21 cellular contexts compared by ENCODE assay signal in genomic region chr12:109912790-109913189, GRCh38.
"Had no signal": no experiment of that assay in that cellular context is flagged by ENCODE, and none has a peak within 500 bp of the region (broad histone marks: within the 10 kb centered on the region; RNA-seq: fewer than 3 reads in every experiment).

No MANE protein-coding gene starts in this region.

- H3K4me3 Mint-ChIP-seq: activated T-helper 1 cell treated with anti-CD3 and anti-CD28 coated beads, Interleukin-12 subunit alpha, Interleukin-12 subunit beta, Interleukin-2, Interleukin-4 antibody, amounts not matched to agents 30 ng/mL and 10 ng/mL and 1 ng/mL, durations not matched to agents 14 hours and 24 hours and 36 hours; endodermal cell; naive thymus-derived CD8-positive, alpha-beta T cell had no signal

- H3K9me3 Mint-ChIP-seq: activated T-helper 1 cell treated with anti-CD3 and anti-CD28 coated beads, Interleukin-12 subunit alpha, Interleukin-12 subunit beta, Interleukin-2, Interleukin-4 antibody, amounts not matched to agents 30 ng/mL and 10 ng/mL and 1 ng/mL, durations not matched to agents 14 hours and 24 hours and 36 hours; endodermal cell; naive thymus-derived CD8-positive, alpha-beta T cell had no signal

- H3K27me3 ChIP-seq: dorsolateral prefrontal cortex, SJSA1, transverse colon, uterus had no signal

- H3K27ac Mint-ChIP-seq: activated T-helper 1 cell treated with anti-CD3 and anti-CD28 coated beads, Interleukin-12 subunit alpha, Interleukin-12 subunit beta, Interleukin-2, Interleukin-4 antibody, amounts not matched to agents 30 ng/mL and 10 ng/mL and 1 ng/mL, durations not matched to agents 14 hours and 24 hours and 36 hours; endodermal cell had no signal

- H3K36me3 ChIP-seq: uterus had no signal

- DNase-seq: activated CD4-positive, alpha-beta T cell treated with anti-CD3 and anti-CD28 coated beads for 1 hour; activated CD4-positive, alpha-beta T cell treated with anti-CD3 and anti-CD28 coated beads, Interleukin-2, amount 50 U/mL, for 4 hours; amniotic stem cell; dorsolateral prefrontal cortex; endodermal cell; erythroblast; foreskin melanocyte; head of caudate nucleus; kidney glomerular epithelial cell; mesendoderm; naive thymus-derived CD8-positive, alpha-beta T cell; stimulated activated CD4-positive, alpha-beta T cell treated with anti-CD3 and anti-CD28 coated beads, Interleukin-12 subunit alpha, Interleukin-12 subunit beta, amount 100 ng/mL, for 4 hours; stimulated activated CD4-positive, alpha-beta T cell treated with anti-CD3 and anti-CD28 coated beads, Interleukin-1b, Interleukin-23, amount 100 ng/mL, for 48 hours; stimulated activated naive CD8-positive, alpha-beta T cell treated with anti-CD3 and anti-CD28 coated beads, Interleukin-15, Interleukin-2, amounts not matched to agents 100 U/mL and 50 U/mL, for 24 hours; SW 1271; T-helper 2 cell; transverse colon; uterus had no signal

- H3K9me3 ChIP-seq: SJSA1, transverse colon, uterus had no signal

- H3K4me3 ChIP-seq: dorsolateral prefrontal cortex, SJSA1, transverse colon, uterus had no signal

- H3K27me3 Mint-ChIP-seq: naive thymus-derived CD8-positive, alpha-beta T cell had no signal

- H3K4me1 ChIP-seq: SJSA1, transverse colon, uterus had no signal

- H3K4me1 Mint-ChIP-seq: endodermal cell; naive thymus-derived CD8-positive, alpha-beta T cell had no signal

- H3K27ac ChIP-seq: dorsolateral prefrontal cortex, SJSA1, transverse colon, uterus, VCaP had no signal
